In the genomic region with DNA sequence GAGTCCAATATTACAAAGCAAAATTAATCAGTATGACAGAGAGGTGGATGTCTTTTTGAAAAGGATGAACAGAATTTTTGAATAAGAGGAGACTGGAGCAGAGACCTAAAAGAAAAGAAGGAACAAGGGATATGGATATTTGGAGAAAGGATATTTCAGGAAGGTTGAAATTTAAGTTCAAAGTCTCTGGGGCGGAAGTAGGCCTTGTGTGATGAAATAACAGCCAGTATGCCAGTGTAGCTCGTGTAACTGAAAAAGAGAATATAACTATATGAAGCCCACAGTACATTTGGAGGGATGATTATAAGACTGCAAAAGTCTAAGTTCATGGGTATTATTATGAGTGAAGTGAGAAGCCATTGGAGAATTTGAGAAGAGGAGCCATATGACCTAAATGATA, we compare ENCODE assay signal across 7 cellular contexts.
"Had no signal": no experiment of that assay in that cellular context is flagged by ENCODE, and none has a peak within 500 bp of the region (broad histone marks: within the 10 kb centered on the region; RNA-seq: fewer than 3 reads in every experiment).

No MANE protein-coding gene starts in this region.

- H2AFZ ChIP-seq: GM23338 had no signal

- H3K36me3 Mint-ChIP-seq: IgD-negative memory B cell had no signal

- H3K4me1 Mint-ChIP-seq: GM23338, H9, IgD-negative memory B cell had no signal

- ATAC-seq: GM23338 had no signal

- H3K9me3 Mint-ChIP-seq: GM23338, H9 had no signal

- DNase-seq: H9, HCEC 1CT had no signal

- H3K4me2 ChIP-seq: GM23338 had no signal

- H3K4me3 Mint-ChIP-seq: GM23338, H9, IgD-negative memory B cell had no signal

- H3K4me3 ChIP-seq: GM23338 had no signal

- H3K27ac Mint-ChIP-seq: GM23338, H9, IgD-negative memory B cell had no signal

- H3K27me3 Mint-ChIP-seq: IgD-negative memory B cell had no signal

- FAIRE-seq: H1, H54, HTR-8/SVneo had no signal
